Comparison of ENCODE assay signal across 18 cellular contexts in the genomic region with DNA sequence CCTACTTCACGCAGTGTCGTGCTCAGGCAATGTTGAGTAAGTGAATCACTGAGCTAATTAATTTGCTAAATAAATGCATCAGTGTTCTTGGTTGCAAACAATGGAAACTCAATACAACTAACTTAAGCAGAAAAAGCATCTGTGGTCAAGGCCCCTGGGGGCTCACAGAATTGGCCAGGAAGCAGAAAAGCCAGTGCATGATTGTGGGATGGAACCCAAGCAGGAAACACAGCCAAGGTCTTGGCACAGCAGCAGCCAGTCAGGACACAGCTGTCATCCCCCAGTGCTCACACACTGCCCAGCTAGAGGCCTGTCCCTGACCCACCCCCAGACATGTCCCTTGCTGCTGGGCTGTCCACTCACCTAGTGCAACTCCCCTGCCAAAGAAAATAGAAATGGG.
DNase-seq lines count a peak whose midpoint lies in the region; ATAC-seq and TF ChIP-seq lines count a peak whose summit lies in the region.
"Had no signal": no experiment of that assay in that cellular context is flagged by ENCODE, and none has a peak within 500 bp of the region (broad histone marks: within the 10 kb centered on the region; RNA-seq: fewer than 3 reads in every experiment).

No MANE protein-coding gene starts in this region.

- H3K79me2 ChIP-seq in mammary epithelial cell (ENCODE audit: insufficient read depth, low read length): no peaks in the 10 kb centered on the region
- H3K79me2 ChIP-seq: parathyroid adenoma had no signal

- TF ChIP-seq POLR2A in breast epithelium (IDR thresholded peaks at IDR 0.05) (no peak), spleen (IDR thresholded peaks at IDR 0.05) (no peak)

- H4K20me1 ChIP-seq in mammary epithelial cell (ENCODE audit: insufficient read depth, low read length): no peaks in the 10 kb centered on the region

- ATAC-seq in left cardiac atrium (peak; percentile 81 to 90), HG03460 (IDR thresholded peaks at IDR 0.05; ENCODE audit: unreplicated experiment) (no peak)
- ATAC-seq: gastroesophageal sphincter, HCT116, K562, T-cell had no signal

- H3K27ac ChIP-seq in breast epithelium (peak overlapping the region; percentile 9 to 59), mammary epithelial cell (ENCODE audit: insufficient read depth, low read depth, low read length) (no peak overlapping the region), spleen (peak overlapping the region in 5 of 8 donors; percentile 27 to 68 (median 57))
- H3K27ac ChIP-seq: gastroesophageal sphincter, parathyroid adenoma, testis had no signal

- in situ Hi-C loops in mammary epithelial cell (cut with MboI; ENCODE audit: low sequenced_read_pairs in 2 of 2): no loop called here

- CTCF ChIA-PET in MCF 10A (lab: Yijun Ruan, JAX): interaction anchor here (0.5 to 1.9 kb wide), 12 partner anchors 12 to 1294 kb away, joined by 3 to 7 read pairs (median 4); no protein-coding TSS in a partner anchor
- CTCF ChIA-PET in mammary epithelial cell (lab: Charles Lee; ENCODE audit: low non-redundant PET): no interaction called here

- peaks cover 5% of the 10 kb centered on the region for H3K9me3 Mint-ChIP-seq in MCF 10A (ENCODE audit: unreplicated experiment)

- H3K36me3 Mint-ChIP-seq in MCF 10A (ENCODE audit: insufficient read depth, unreplicated experiment): no peaks in the 10 kb centered on the region
- H3K36me3 Mint-ChIP-seq: T-cell had no signal

- no peak overlapping the region for H3K4me3 Mint-ChIP-seq in MCF 10A (ENCODE audit: unreplicated experiment)
- H3K4me3 Mint-ChIP-seq: T-cell had no signal

- dilution Hi-C loops in mammary epithelial cell (cut with HindIII; ENCODE audit: low sequenced_read_pairs): no loop called here

- H3K9me3 ChIP-seq in breast epithelium: no peaks in the 10 kb centered on the region
- H3K9me3 ChIP-seq in mammary epithelial cell (replicated peaks; ENCODE audit: insufficient read depth, low read length): no peaks in the 10 kb centered on the region
- peaks cover 0 to 5% (median 0%) of the 10 kb centered on the region in 8 donors for H3K9me3 ChIP-seq in spleen
- H3K9me3 ChIP-seq: testis had no signal

- no peak for TF ChIP-seq CTCF in breast epithelium (IDR thresholded peaks at IDR 0.05)
- TF ChIP-seq CTCF in MCF 10A (IDR thresholded peaks at IDR 0.05; ENCODE audit: unreplicated experiment): no peak
- no peak for TF ChIP-seq CTCF in mammary epithelial cell (conservative IDR thresholded peaks at IDR 0.05 in 1 of 2, IDR thresholded peaks at IDR 0.05 in 1 of 2; ENCODE audit: extremely low read depth in 1 of 2, insufficient read depth in 1 of 2, low read depth in 1 of 2, low read length in 2 of 2)
- TF ChIP-seq CTCF in spleen (IDR thresholded peaks at IDR 0.05 in 8 of 11, conservative IDR thresholded peaks at IDR 0.05 in 3 of 11): no peak

- H3K9ac ChIP-seq in mammary epithelial cell (ENCODE audit: insufficient read depth, low read length): no peak overlapping the region
- H3K9ac ChIP-seq: parathyroid adenoma had no signal

- H3K4me3 ChIP-seq in breast epithelium (no peak overlapping the region), mammary epithelial cell (replicated peaks in 1 of 3; ENCODE audit: insufficient read depth in 1 of 3, low read depth in 2 of 3, low read length in 3 of 3) (no peak overlapping the region), spleen (no peak overlapping the region)
- H3K4me3 ChIP-seq: gastroesophageal sphincter, K562, testis had no signal

- BruUV-seq in MCF 10A (replicated peaks; lab: Mats Ljungman, UMichigan) (no TSS peak), mammary epithelial cell (replicated peaks; lab: Mats Ljungman, UMichigan) (no TSS peak)

- H3K27me3 Mint-ChIP-seq in MCF 10A (ENCODE audit: insufficient read depth, unreplicated experiment): no peaks in the 10 kb centered on the region

- H3K27me3 ChIP-seq in breast epithelium (no peaks in the 10 kb centered on the region), mammary epithelial cell (ENCODE audit: insufficient read depth, low read length) (no peaks in the 10 kb centered on the region), spleen (replicated peaks in 1 of 7) (no peaks in the 10 kb centered on the region)
- H3K27me3 ChIP-seq: gastroesophageal sphincter, testis had no signal

- 11% methylated on average over 2 of the region's 2 CpGs for WGBS in mammary epithelial cell (ENCODE audit: low coverage, missing lambda C conversion rate)
- 71 to 84% (median 72%) methylated on average over 2 of the region's 2 CpGs for WGBS in spleen, 5 donors

- H3K4me1 ChIP-seq in breast epithelium (peaks cover 3 to 7% of the 10 kb centered on the region in 2 donors), mammary epithelial cell (ENCODE audit: insufficient read depth, low read length) (peaks cover 19% of the 10 kb centered on the region), spleen (peaks cover 0 to 31% (median 16%) of the 10 kb centered on the region in 6 donors)
- H3K4me1 ChIP-seq: parathyroid adenoma had no signal

- H3K4me2 ChIP-seq in mammary epithelial cell (ENCODE audit: insufficient read depth, low read depth, low read length): no peak overlapping the region

- H2AFZ ChIP-seq in mammary epithelial cell (ENCODE audit: low read depth, low read length): peak overlapping the region; percentile 74
- H2AFZ ChIP-seq: parathyroid adenoma had no signal

- POLR2A ChIA-PET in MCF 10A (lab: Yijun Ruan, JAX): interaction anchor here (0.7 to 1.7 kb wide), 2 partner anchors 10 to 512 kb away, joined by 3 to 13 read pairs; no protein-coding TSS in a partner anchor

- DNase-seq in breast epithelium (ENCODE audit: low spot score in 2 of 2) (peak in 1 of 2 donors; percentile 62), MCF 10A (ENCODE audit: unreplicated experiment) (no peak), mammary epithelial cell (no peak), left cardiac atrium (peak; percentile 25), spleen (peak; percentile 80), NCI-H1105 (lab: John Stamatoyannopoulos, UW) (no peak), NCI-H510A treated with DMSO at 0.1 percent for 48 hours (lab: John Stamatoyannopoulos, UW) (no peak)
- DNase-seq: activated CD4-positive, CD25-positive, alpha-beta regulatory T cell; activated gamma-delta T cell; aorta; COR-L47; T-cell; testis had no signal

- H3K4me1 Mint-ChIP-seq in MCF 10A (ENCODE audit: insufficient read depth, unreplicated experiment): peaks cover 6% of the 10 kb centered on the region

- intact Hi-C loops in breast epithelium (cut with DNase I; ENCODE audit: low total_unique reads) (loop anchor here (10.0 kb wide), 1 partner anchor 711 kb away; a partner anchor contains a TSS), MCF 10A (cut with micrococcal nuclease) (loop anchor here (10.0 kb wide), 3 partner anchors 651 to 911 kb away; a partner anchor contains a TSS), mammary epithelial cell (cut with micrococcal nuclease) (loop anchor here (5.0 to 10.0 kb wide), 4 partner anchors 451 to 881 kb away; a partner anchor contains a TSS), left cardiac atrium (cut with DNase I) (loop anchor here in 1 of 2 donors (10.0 kb wide), 1 partner anchor 711 kb away; a partner anchor contains a TSS), spleen (cut with DNase I; ENCODE audit: low total_unique reads) (no loop called here)

- no peaks in the 10 kb centered on the region for H3K36me3 ChIP-seq in breast epithelium
- no peaks in the 10 kb centered on the region for H3K36me3 ChIP-seq in mammary epithelial cell (ENCODE audit: insufficient read depth, low read length)
- H3K36me3 ChIP-seq in spleen: no peaks in the 10 kb centered on the region
- H3K36me3 ChIP-seq: gastroesophageal sphincter had no signal

- no peak overlapping the region for H3K27ac Mint-ChIP-seq in MCF 10A (ENCODE audit: low read depth, unreplicated experiment)
- H3K27ac Mint-ChIP-seq: T-cell had no signal

Comparison
In these comparisons a context has a peak if more than half of its experiments do, and no peak if none do; other contexts are left out.
1. DNase-seq: peak in left cardiac atrium (single experiment) and spleen (single experiment); none in MCF 10A (single experiment), mammary epithelial cell (single experiment), NCI-H1105 (single experiment) and NCI-H510A treated with DMSO at 0.1 percent for 48 hours (single experiment).